15 cellular contexts compared by ENCODE assay signal in genomic region chrX:69361286-69361926, GRCh38.
A peak's percentile ranks its signal among the peaks of the same experiment; 100 is the strongest.
DNase-seq lines count a peak whose midpoint lies in the region; ATAC-seq and TF ChIP-seq lines count a peak whose summit lies in the region.
"Had no signal": no experiment of that assay in that cellular context is flagged by ENCODE, and none has a peak within 500 bp of the region (broad histone marks: within the 10 kb centered on the region; RNA-seq: fewer than 3 reads in every experiment).

No MANE protein-coding gene starts in this region.

- no peak for TF ChIP-seq CTCF in omental fat pad (IDR thresholded peaks at IDR 0.05)

- DNase-seq in Daoy (ENCODE audit: low read depth) (peak; percentile 11), RPMI7951 (ENCODE audit: low read depth) (peak; percentile 49), fibroblast of peridontal ligament (ENCODE audit: extremely low read depth) (peak; percentile 50), omental fat pad (ENCODE audit: low spot score) (no peak), NCI-H69 (lab: John Stamatoyannopoulos, UW) (no peak), anterior cingulate cortex (lab: John Stamatoyannopoulos, UW) (no peak), NCI-H1105 (lab: John Stamatoyannopoulos, UW) (no peak)
- DNase-seq: activated CD8-positive, alpha-beta T cell treated with anti-CD3 and anti-CD28 coated beads, Interleukin-2, amount 10 ng/mL, durations not matched to agents 7 days and 5 days; DMS79; erythroblast; NCI-H1694; SIG-M5; stimulated activated CD4-positive, alpha-beta T cell treated with anti-CD3 and anti-CD28 coated beads, Interleukin-1b, Interleukin-23, amount 100 ng/mL, for 48 hours; upper lobe of right lung had no signal

- ATAC-seq in omental fat pad (ENCODE audit: low FRiP score) (peak; percentile 33), GM21786 (IDR thresholded peaks at IDR 0.05; ENCODE audit: unreplicated experiment) (no peak)
- ATAC-seq: activated CD8-positive, alpha-beta T cell treated with anti-CD3 and anti-CD28 coated beads, Interleukin-2, amount 10 ng/mL, durations not matched to agents 7 days and 5 days; upper lobe of right lung had no signal

Comparison
In these comparisons a context has a peak if more than half of its experiments do, and no peak if none do; other contexts are left out.
1. DNase-seq: peak in Daoy (single experiment), RPMI7951 (single experiment) and fibroblast of peridontal ligament (single experiment); none in omental fat pad (single experiment), NCI-H69 (single experiment), anterior cingulate cortex (0 of 58) and NCI-H1105 (single experiment).